ENCODE assay signal across 8 cellular contexts in genomic region chr22:42437488-42438292, GRCh38. TPM values are rescaled to one million over a fixed set of nuclear protein-coding genes. Genes with fewer than 3 reads are reported as not detected.
DNase-seq lines count a peak whose midpoint lies in the region; ATAC-seq and TF ChIP-seq lines count a peak whose summit lies in the region.

No MANE protein-coding gene starts in this region.

- no peaks in the 10 kb centered on the region for H3K9me3 ChIP-seq in adrenal gland (replicated peaks in 1 of 3)
- H3K9me3 ChIP-seq in right cardiac atrium (ENCODE audit: control insufficient read depth, low read length), result no peaks in the 10 kb centered on the region

- H3K27ac ChIP-seq in adrenal gland (peak overlapping the region in 2 of 5 donors; percentile 50 to 72), right cardiac atrium (ENCODE audit: low read length) (no peak overlapping the region)

- TF ChIP-seq POLR2A in adrenal gland (IDR thresholded peaks at IDR 0.05), result no peak

- intact Hi-C loops in adrenal gland (cut with DNase I) (loop anchor here (2.0 to 10.0 kb wide), 6 partner anchors 163 to 470 kb away; partner anchors contain the start of genes NDUFA6 (in 1 of the 2), SEPTIN3 (in 1 of the 2) and TCF20 (in 1 of the 2)), right cardiac atrium (cut with DNase I) (loop anchor here (2.0 to 10.0 kb wide), 5 partner anchors 269 to 470 kb away; partner anchors contain the start of genes NDUFA6 (in 2 of the 4) and SEPTIN3 (in 1 of the 4))

- H3K4me1 ChIP-seq in adrenal gland (replicated peaks in 1 of 2), result peaks cover 4 to 27% of the 10 kb centered on the region in 2 donors
- H3K4me1 ChIP-seq in right cardiac atrium (ENCODE audit: control insufficient read depth, insufficient read depth, low read length), result no peaks in the 10 kb centered on the region

- no peaks in the 10 kb centered on the region for H3K36me3 ChIP-seq in adrenal gland (replicated peaks in 1 of 2)

- DNase-seq in COLO668 (lab: John Stamatoyannopoulos, UW; ENCODE audit: unreplicated experiment) (peak; percentile 74), M059J (ENCODE audit: low read depth) (peak; percentile 70), T-helper 1 cell (peak; percentile 65 to 84 (median 78)), adrenal gland (peak; percentile 63 to 87 (median 75)), right cardiac atrium (peak; percentile 70 to 90 (median 89)), retina (peak; percentile 93), mesenteric fat pad (ENCODE audit: low spot score) (no peak)

- ATAC-seq in GM21423 (IDR thresholded peaks at IDR 0.05; ENCODE audit: unreplicated experiment) (peak; percentile 57), right cardiac atrium (peak; percentile 80 to 84)

- TF ChIP-seq CTCF in adrenal gland (IDR thresholded peaks at IDR 0.05), result peak; percentile 95 to 99 (median 97)

- WGBS in adrenal gland, 4 donors, result 0 to 7% (median 4%) methylated on average over 6 to 33 of the region's 33 CpGs
- 3% methylated on average over 33 of the region's 33 CpGs for WGBS in right cardiac atrium

- H3K27me3 ChIP-seq in adrenal gland (no peaks in the 10 kb centered on the region), right cardiac atrium (ENCODE audit: control insufficient read depth, insufficient read depth) (no peaks in the 10 kb centered on the region)

- H3K4me3 ChIP-seq in adrenal gland (peak overlapping the region in 2 of 4 donors; percentile 12 to 55), right cardiac atrium (ENCODE audit: low read length) (peak overlapping the region; percentile 18)

RNA-seq across cellular contexts. Expression of gene NFAM1, which starts 5.5 kb away (rescaled TPM):
- not detected in 2 replicates for total RNA-seq in M059J (2014; rRNA removed; shearing (Covaris generic))
- total RNA-seq in adrenal gland (10 to 100 TPM in 2 of 8 donors, 1 to 10 TPM in 6; 1.9 to 11.2 (median 8.5) TPM), right cardiac atrium (1 to 10 TPM; 2.5 to 4.9 (median 3.2) TPM), mesenteric fat pad (17.6 TPM)
- polyA plus RNA-seq in adrenal gland (1 to 10 TPM in 2 of 3 donors, under 1 TPM in 1; 0.88 to 3.1 (median 1.1) TPM), right cardiac atrium (1.0 TPM)
